In the genomic region with DNA sequence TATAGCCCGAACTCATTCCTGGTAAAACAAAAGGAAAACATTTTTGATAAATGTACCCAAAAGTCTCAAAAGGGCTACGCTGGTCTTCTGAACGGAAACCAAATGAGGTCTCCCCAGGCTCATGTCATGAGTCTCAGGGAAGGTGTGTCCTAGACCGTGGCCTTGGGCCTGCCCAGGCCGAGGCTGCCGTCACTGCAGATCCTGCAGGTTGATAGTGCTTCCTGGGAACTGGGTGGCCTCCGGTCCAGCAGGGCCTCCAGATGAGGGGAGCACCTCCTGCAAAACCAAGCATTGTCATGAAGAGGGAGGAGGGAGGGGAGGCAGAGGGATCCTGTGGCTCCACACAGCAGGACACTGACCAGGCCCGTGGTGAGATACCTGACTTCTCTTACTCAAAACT, we compare ENCODE assay signal across 31 cellular contexts. TPM values are rescaled to one million over a fixed set of nuclear protein-coding genes. Genes with fewer than 3 reads are reported as not detected.
"Had no signal": no experiment of that assay in that cellular context is flagged by ENCODE, and none has a peak within 500 bp of the region (broad histone marks: within the 10 kb centered on the region; RNA-seq: fewer than 3 reads in every experiment).

No MANE protein-coding gene starts in this region.

- H3K27me3 Mint-ChIP-seq: activated CD8-positive, alpha-beta T cell treated with anti-CD3 and anti-CD28 coated beads for 36 hours; activated naive CD4-positive, alpha-beta T cell treated with anti-CD3 and anti-CD28 coated beads, Interleukin-2, amount 50 U/mL, for 24 hours; memory B cell; stimulated activated naive B cell treated with anti-CD40 and anti-IgM and Interleukin-4, amounts not matched to agents 10 μg/mL and 1 μg/mL and 100 μg/mL, for 72 hours; type B pancreatic cell had no signal

- DNase-seq: activated CD4-positive, alpha-beta T cell treated with anti-CD3 and anti-CD28 coated beads for 4 hours; activated CD8-positive, alpha-beta T cell treated with anti-CD3 and anti-CD28 coated beads for 36 hours; activated gamma-delta T cell treated with Interleukin-2 at 50 U/mL for 16 hours; activated T-cell treated with anti-CD3 and anti-CD28 coated beads, Interleukin-2, amount 50 U/mL, for 1 hour; dermis blood vessel endothelial cell; effector CD8-positive, alpha-beta T cell; foreskin melanocyte; hippocampal formation; left ventricle myocardium superior; stimulated activated CD4-positive, alpha-beta T cell treated with anti-CD3 and anti-CD28 coated beads, Interleukin-2, amount 100 ng/mL, for 48 hours; stimulated activated CD8-positive, alpha-beta memory T cell treated with anti-CD3 and anti-CD28 coated beads, Interleukin-4, amount 100 ng/mL, for 48 hours; stimulated activated naive B cell treated with anti-CD40 and anti-IgM and Interleukin-4, amounts not matched to agents 10 μg/mL and 1 μg/mL and 100 μg/mL, for 72 hours; T-helper 1 cell; T-helper 9 cell had no signal

- H3K4me1 ChIP-seq: pancreas had no signal

- H3K9me3 ChIP-seq: neutrophil, pancreas, thoracic aorta had no signal

- H3K9me3 Mint-ChIP-seq: activated CD8-positive, alpha-beta T cell treated with anti-CD3 and anti-CD28 coated beads for 36 hours; activated naive CD4-positive, alpha-beta T cell treated with anti-CD3 and anti-CD28 coated beads, Interleukin-2, amount 50 U/mL, for 24 hours; brain; memory B cell; nephron; stimulated activated naive B cell treated with anti-CD40 and anti-IgM and Interleukin-4, amounts not matched to agents 10 μg/mL and 1 μg/mL and 100 μg/mL, for 72 hours; type B pancreatic cell had no signal

- H3K4me3 Mint-ChIP-seq: activated CD8-positive, alpha-beta T cell treated with anti-CD3 and anti-CD28 coated beads for 36 hours; activated naive CD4-positive, alpha-beta T cell treated with anti-CD3 and anti-CD28 coated beads, Interleukin-2, amount 50 U/mL, for 24 hours; brain; memory B cell; nephron; stimulated activated naive B cell treated with anti-CD40 and anti-IgM and Interleukin-4, amounts not matched to agents 10 μg/mL and 1 μg/mL and 100 μg/mL, for 72 hours; type B pancreatic cell had no signal

- ATAC-seq: activated CD8-positive, alpha-beta T cell treated with anti-CD3 and anti-CD28 coated beads for 36 hours; esophagus mucosa; left ventricle myocardium superior; pancreas; sciatic nerve; stimulated activated naive B cell treated with anti-CD40 and anti-IgM and Interleukin-4, amounts not matched to agents 10 μg/mL and 1 μg/mL and 100 μg/mL, for 72 hours had no signal

- H3K4me1 Mint-ChIP-seq: activated naive CD4-positive, alpha-beta T cell treated with anti-CD3 and anti-CD28 coated beads, Interleukin-2, amount 50 U/mL, for 24 hours had no signal

- H3K27me3 ChIP-seq: neutrophil, pancreas had no signal

- H3K4me3 ChIP-seq: pancreas, smooth muscle cell, thoracic aorta had no signal

- H3K27ac ChIP-seq: neutrophil, pancreas, thoracic aorta had no signal

- H3K27ac Mint-ChIP-seq: activated CD8-positive, alpha-beta T cell treated with anti-CD3 and anti-CD28 coated beads for 36 hours; activated naive CD4-positive, alpha-beta T cell treated with anti-CD3 and anti-CD28 coated beads, Interleukin-2, amount 50 U/mL, for 24 hours; memory B cell; nephron; stimulated activated naive B cell treated with anti-CD40 and anti-IgM and Interleukin-4, amounts not matched to agents 10 μg/mL and 1 μg/mL and 100 μg/mL, for 72 hours; type B pancreatic cell had no signal

RNA-seq across cellular contexts. Expression of gene CFAP100, which starts 43.5 kb away (rescaled TPM):
- total RNA-seq: activated CD8-positive, alpha-beta T cell treated with anti-CD3 and anti-CD28 coated beads for 36 hours; aorta; cardiac septum; dermis blood vessel endothelial cell; endothelial cell of umbilical vein; esophagus mucosa; left ventricle myocardium superior; mononuclear cell; myocyte; pancreas; pulmonary artery endothelial cell; smooth muscle cell; thoracic aorta had no signal
- polyA plus RNA-seq: aorta, endothelial cell of umbilical vein, pancreas, smooth muscle cell had no signal
